7 cellular contexts compared by ENCODE assay signal in genomic region chr10:30626837-30627236, GRCh38. TPM values are rescaled to one million over a fixed set of nuclear protein-coding genes. Genes with fewer than 3 reads are reported as not detected.
"Had no signal": no experiment of that assay in that cellular context is flagged by ENCODE, and none has a peak within 500 bp of the region (broad histone marks: within the 10 kb centered on the region; RNA-seq: fewer than 3 reads in every experiment).

No MANE protein-coding gene starts in this region.

RNA-seq across cellular contexts. Expression of gene LYZL2, which starts 2.7 kb away (rescaled TPM):
- total RNA-seq: LHCN-M2, M059J, PC-3, Peyer's patch, Right ventricle myocardium superior, SJCRH30, SK-MEL-5 had no signal
